16 cellular contexts compared by ENCODE assay signal in the genomic region with DNA sequence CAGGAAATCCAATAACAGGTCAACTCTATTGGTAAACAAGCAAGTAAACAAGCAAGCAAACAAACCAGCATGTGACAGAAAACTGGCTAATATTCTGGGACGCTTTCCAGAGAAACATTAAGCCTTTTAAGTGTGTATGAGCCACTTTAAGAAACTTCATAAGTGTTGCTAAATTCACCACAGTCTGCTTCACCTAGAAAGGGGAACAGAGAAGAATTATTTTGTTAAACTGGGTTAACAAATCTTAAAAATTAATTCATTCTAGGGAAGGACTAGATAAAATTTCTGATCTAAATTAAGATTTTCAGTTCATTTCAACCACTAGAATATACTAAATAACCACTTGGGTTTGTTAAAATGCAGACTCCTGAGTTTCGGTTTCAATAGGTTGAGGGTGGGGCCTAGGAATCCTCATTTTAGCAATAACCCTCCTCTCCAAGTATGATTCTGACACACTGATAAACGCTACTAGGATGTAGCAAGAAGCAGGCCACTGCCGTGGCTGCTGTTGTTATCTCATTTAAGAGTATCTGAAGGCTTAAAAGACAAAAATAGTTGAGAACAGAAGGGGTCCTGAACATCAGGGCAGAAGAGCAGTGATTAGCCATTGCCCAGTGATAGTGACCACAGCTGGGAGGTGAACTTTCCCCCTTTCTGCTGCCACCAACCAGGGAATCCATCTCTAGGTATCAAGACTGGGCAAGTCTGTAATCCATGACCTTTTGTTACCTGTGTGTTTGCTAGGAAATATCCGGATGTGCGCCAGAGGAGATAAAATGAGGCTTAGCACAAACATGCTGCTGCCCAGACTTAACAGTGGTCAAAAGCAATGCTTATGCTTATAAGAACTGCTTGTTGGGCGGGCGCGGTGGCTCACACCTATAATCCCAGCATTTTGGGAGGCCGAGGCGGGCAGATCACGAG. TPM values are rescaled to one million over a fixed set of nuclear protein-coding genes. Genes with fewer than 3 reads are reported as not detected.
DNase-seq lines count a peak whose midpoint lies in the region; FAIRE-seq and TF ChIP-seq lines count a peak whose summit lies in the region.
"Had no signal": no experiment of that assay in that cellular context is flagged by ENCODE, and none has a peak within 500 bp of the region (broad histone marks: within the 10 kb centered on the region; RNA-seq: fewer than 3 reads in every experiment).

No MANE protein-coding gene starts in this region.

- FAIRE-seq in GM12892 (lab: Jason Lieb, UNC) = peak; percentile 78
- FAIRE-seq: frontal cortex, islet of Langerhans had no signal

- H3K27ac ChIP-seq in epithelial cell of prostate = peak overlapping the region; percentile 67
- H3K27ac ChIP-seq: ascending aorta, GM23248 had no signal

- no peak for TF ChIP-seq POLR2A in GM12892 (IDR thresholded peaks at IDR 0.05; ENCODE audit: low read depth, low read length)

- DNase-seq in COR-L47 (lab: John Stamatoyannopoulos, UW) (peak; percentile 18), GM12892 (ENCODE audit: insufficient read length) (no peak), NOMO-1 treated with dmso at 0.1 percent for 144 hours (lab: John Stamatoyannopoulos, UW; ENCODE audit: unreplicated experiment) (peak; percentile 28), epithelial cell of prostate (ENCODE audit: low read depth, low spot score) (no peak), DMS 273 treated with DMSO at 0.1 percent for 48 hours (lab: John Stamatoyannopoulos, UW) (no peak), NCI-H2196 (lab: John Stamatoyannopoulos, UW; ENCODE audit: unreplicated experiment) (no peak), iPS-NIHi11 (ENCODE audit: low spot score) (no peak)
- DNase-seq: CD8-positive, alpha-beta memory T cell; effector CD4-positive, alpha-beta T cell; GM23248; naive thymus-derived CD4-positive, alpha-beta T cell; NCI-H1930; PC-3 had no signal

RNA-seq across cellular contexts. Expression of gene CREG1, which starts 11.2 kb away (rescaled TPM):
- 15.2 TPM for polyA plus RNA-seq in GM12892 (2012; ENCODE audit: missing spikeins)

RNA-seq across cellular contexts. Expression of gene CD247, which starts 24.0 kb away (rescaled TPM):
- polyA plus RNA-seq in GM12892 (2012; ENCODE audit: missing spikeins) = 1.1 TPM
- polyA plus RNA-seq: GM23248 had no signal

Comparison
In these comparisons a context has a peak if more than half of its experiments do, and no peak if none do; other contexts are left out.
1. DNase-seq: peak in COR-L47 (single experiment) and NOMO-1 treated with dmso at 0.1 percent for 144 hours (single experiment); none in GM12892 (single experiment), epithelial cell of prostate (single experiment), DMS 273 treated with DMSO at 0.1 percent for 48 hours (single experiment), NCI-H2196 (single experiment) and iPS-NIHi11 (single experiment).